Comparison of ENCODE assay signal across 29 cellular contexts in genomic region chr11:97525273-97525672, GRCh38.
"Had no signal": no experiment of that assay in that cellular context is flagged by ENCODE, and none has a peak within 500 bp of the region (broad histone marks: within the 10 kb centered on the region; RNA-seq: fewer than 3 reads in every experiment).

No MANE protein-coding gene starts in this region.

- H3K36me3 ChIP-seq: colonic mucosa, heart right ventricle, neutrophil, pancreas, right lobe of liver, suprapubic skin, transverse colon, upper lobe of right lung, uterus had no signal

- ATAC-seq: esophagus mucosa; foreskin keratinocyte; heart right ventricle; left lobe of liver; mucosa of descending colon; natural killer cell treated with Interleukin-12 subunit alpha and Interleukin-12 subunit beta and Interleukin-15 and Interleukin-18, amount 100 ng/mL, for 72 hours; pancreas; right lobe of liver; stimulated activated naive CD8-positive, alpha-beta T cell treated with anti-CD3 and anti-CD28 coated beads, Interleukin-15, amount 100 ng/mL, for 72 hours; upper lobe of right lung had no signal

- H3K4me3 ChIP-seq: colonic mucosa, heart right ventricle, lung, mucosa of descending colon, pancreas, right lobe of liver, suprapubic skin, transverse colon, upper lobe of right lung, uterus had no signal

- H3K27me3 ChIP-seq: colonic mucosa, foreskin keratinocyte, heart right ventricle, neutrophil, pancreas, right lobe of liver, suprapubic skin, transverse colon, upper lobe of right lung, uterus had no signal

- DNase-seq: colonic mucosa; effector CD8-positive, alpha-beta T cell; endodermal cell; glutamatergic neuron; heart right ventricle; hippocampal formation; mucosa of descending colon; naive B cell; pancreas; retina; right lobe of liver; small intestine; stimulated activated CD4-positive, alpha-beta T cell treated with anti-CD3 and anti-CD28 coated beads, Interleukin-12 subunit alpha, Interleukin-12 subunit beta, amount 100 ng/mL, for 4 hours; stimulated activated CD4-positive, alpha-beta T cell treated with anti-CD3 and anti-CD28 coated beads, Interleukin-1b, Interleukin-23, amount 100 ng/mL, for 48 hours; stimulated activated CD4-positive, alpha-beta T cell treated with anti-CD3 and anti-CD28 coated beads, Interleukin-4, amount 100 ng/mL, for 1 hour; stimulated activated CD8-positive, alpha-beta memory T cell treated with anti-CD3 and anti-CD28 coated beads, Interleukin-4, amount 100 ng/mL, for 48 hours; stimulated activated naive CD4-positive, alpha-beta T cell; stimulated activated naive CD8-positive, alpha-beta T cell treated with anti-CD3 and anti-CD28 coated beads, Interleukin-15, amount 100 ng/mL, for 72 hours; transverse colon; upper lobe of right lung; uterus had no signal

- H3K4me1 ChIP-seq: colonic mucosa, foreskin keratinocyte, heart right ventricle, pancreas, right lobe of liver, suprapubic skin, transverse colon, upper lobe of right lung, uterus had no signal

- H3K9me3 ChIP-seq: colonic mucosa, neutrophil, pancreas, right lobe of liver, suprapubic skin, upper lobe of right lung, uterus had no signal

- H3K27ac ChIP-seq: colonic mucosa, epithelial cell of prostate, foreskin keratinocyte, heart right ventricle, neutrophil, pancreas, right lobe of liver, suprapubic skin, transverse colon, upper lobe of right lung, uterus had no signal
